8 cellular contexts compared by ENCODE assay signal in the genomic region with DNA sequence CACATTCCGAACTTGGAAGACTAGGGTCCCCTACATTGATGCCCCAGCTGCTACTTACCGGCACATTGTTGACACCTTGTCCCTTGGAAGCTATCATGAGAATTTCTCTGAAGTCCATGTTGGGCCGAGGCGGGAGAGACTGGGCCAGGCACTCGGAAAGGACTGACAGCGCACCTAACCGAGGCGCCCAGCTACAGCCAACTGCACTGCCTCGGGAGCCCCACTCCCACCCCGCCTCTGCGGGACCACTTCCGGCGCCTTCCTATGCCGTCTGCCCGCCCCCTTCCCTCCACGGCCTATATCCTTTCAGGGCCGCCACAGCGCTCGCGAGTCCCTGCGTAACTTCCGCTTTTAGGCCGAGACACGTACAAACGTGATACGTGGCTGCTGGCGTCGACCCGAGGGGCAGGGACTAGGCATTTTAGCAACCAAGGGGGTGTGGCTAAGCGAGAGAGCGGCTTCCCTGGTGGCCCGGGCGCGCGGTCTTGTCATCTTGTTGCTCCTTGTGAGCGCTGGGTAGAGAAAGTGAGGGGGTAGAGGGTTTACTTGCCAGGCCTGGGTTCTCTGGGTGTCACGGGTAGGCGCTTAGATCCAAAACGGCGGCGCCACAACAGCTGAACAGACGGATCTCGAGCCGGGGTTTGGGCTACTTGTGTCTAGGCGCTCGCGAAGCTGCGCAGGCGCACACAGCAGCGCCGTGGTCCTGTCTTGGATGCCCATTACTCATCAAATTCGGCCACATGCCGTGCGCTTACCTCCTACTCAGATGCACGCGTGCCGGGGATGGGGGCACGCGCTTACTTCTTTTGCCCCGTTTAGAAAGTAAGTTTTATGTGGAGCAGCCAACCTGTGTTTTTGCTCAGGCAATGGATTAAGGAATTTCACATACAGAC. TPM values are rescaled to one million over a fixed set of nuclear protein-coding genes. Genes with fewer than 3 reads are reported as not detected.
DNase-seq lines count a peak whose midpoint lies in the region; ATAC-seq, FAIRE-seq and TF ChIP-seq lines count a peak whose summit lies in the region.

TSS of gene SPTY2D1 (minus strand) at position 203 of the 893 bp plus-strand sequence. CDS start at position 118, 85 bp downstream.

- H3K27me3 Mint-ChIP-seq in T-cell (peaks cover 0 to 4% of the 10 kb centered on the region in 2 donors), type B pancreatic cell (peaks cover 19% of the 10 kb centered on the region)

- H3K4me1 Mint-ChIP-seq in T-cell = peaks cover 27 to 35% (median 34%) of the 10 kb centered on the region in 3 donors
- H3K4me1 Mint-ChIP-seq in type B pancreatic cell (ENCODE audit: unreplicated experiment) = peaks cover 10% of the 10 kb centered on the region

- TF ChIP-seq POLR2A in GM12891 (IDR thresholded peaks at IDR 0.05; ENCODE audit: low read depth, low read length) (peak; percentile 95), heart left ventricle (IDR thresholded peaks at IDR 0.05) (peak; percentile 4 to 89)

- peaks cover 0 to 4% (median 0%) of the 10 kb centered on the region in 12 donors for H3K9me3 ChIP-seq in heart left ventricle

- H3K27ac ChIP-seq in adipose tissue (ENCODE audit: low read depth, low read length) = peak within 1 kb of the TSS; percentile 57
- peak within 1 kb of the TSS; percentile 89 to 97 (median 94) for H3K27ac ChIP-seq in heart left ventricle

- peak; percentile 100 for FAIRE-seq in GM12891 (lab: Jason Lieb, UNC)

- TF ChIP-seq CTCF in heart left ventricle (IDR thresholded peaks at IDR 0.05) (peak in 1 of 12 donors; percentile 24), type B pancreatic cell (conservative IDR thresholded peaks at IDR 0.05) (no peak)

- intact Hi-C loops in heart left ventricle (cut with DNase I) = loop anchor here (1.0 to 10.0 kb wide), 17 partner anchors 42 to 320 kb away; partner anchors contain the start of genes UEVLD (in 5 of the 10), GTF2H1 (in 4 of the 10), HPS5 (in 4 of the 10) and TMEM86A (in 3 of the 10)

- POLR2A ChIA-PET in T-cell (lab: Charles Lee) = interaction anchor here (0.5 to 2.8 kb wide), 14 partner anchors 13 to 1843 kb away, joined by 3 to 19 read pairs (median 4); partner anchors contain the start of genes HPS5 (in 1 of the 2), TSG101 (in 1 of the 2) and UEVLD (in 1 of the 2)

- H3K4me3 ChIP-seq in heart left ventricle = peak within 1 kb of the TSS; percentile 72 to 99 (median 93)

- H3K9me3 Mint-ChIP-seq in T-cell (no peaks in the 10 kb centered on the region), type B pancreatic cell (no peaks in the 10 kb centered on the region)

- H3K4me3 Mint-ChIP-seq in T-cell = peak within 1 kb of the TSS; percentile 88 to 97 (median 93)
- peak within 1 kb of the TSS; percentile 99 for H3K4me3 Mint-ChIP-seq in type B pancreatic cell

- peaks cover 0 to 23% (median 15%) of the 10 kb centered on the region in 12 donors for H3K4me1 ChIP-seq in heart left ventricle

- peaks cover 3% of the 10 kb centered on the region for H3K36me3 Mint-ChIP-seq in T-cell
- H3K36me3 Mint-ChIP-seq in type B pancreatic cell = no peaks in the 10 kb centered on the region

- ATAC-seq in HG02840 (IDR thresholded peaks at IDR 0.05; ENCODE audit: low FRiP score, unreplicated experiment) (peak; percentile 96), T-cell (replicated peaks in 1 of 4) (peak; percentile 96 to 99 (median 98)), heart left ventricle (peak; percentile 99 to 100 (median 99))

- H3K36me3 ChIP-seq in heart left ventricle = peaks cover 0 to 6% (median 0%) of the 10 kb centered on the region in 9 donors

- peak; percentile 84 for DNase-seq in GM12891 (ENCODE audit: insufficient read length, low spot score)
- peak; percentile 88 for DNase-seq in NCI-H1436 treated with DMSO at 0.1 percent for 48 hours (lab: John Stamatoyannopoulos, UW)
- peak; percentile 91 to 99 (median 98) for DNase-seq in T-cell
- peak; percentile 99 to 100 (median 99) for DNase-seq in heart left ventricle
- peak; percentile 99 for DNase-seq in pons (ENCODE audit: low spot score)
- DNase-seq in type B pancreatic cell (ENCODE audit: extremely low spot score, unreplicated experiment) = peak; percentile 96

- CTCF ChIA-PET in T-cell (lab: Charles Lee) = interaction anchor here (0.7 to 2.3 kb wide), 8 partner anchors 13 to 108 kb away, joined by 4 to 10 read pairs (median 6); partner anchors contain the start of gene TSG101 (in 1 of the 2)

- peak within 1 kb of the TSS; percentile 99 to 100 for H3K27ac Mint-ChIP-seq in T-cell
- H3K27ac Mint-ChIP-seq in type B pancreatic cell = peak within 1 kb of the TSS; percentile 100

- H3K27me3 ChIP-seq in heart left ventricle = no peaks in the 10 kb centered on the region

- 0 to 1% (median 0%) methylated on average over 60 of the region's 60 CpGs for WGBS in adipose tissue, 3 donors
- 0% methylated on average over 47 to 60 of the region's 60 CpGs for WGBS in heart left ventricle, 4 donors

TF ChIP-seq in GM12891, 5 proteins besides CTCF, POLR2A, EP300 and RAD21:
- peak; percentile 90 for TF ChIP-seq TAF1 (IDR thresholded peaks at IDR 0.05; ENCODE audit: low read depth, low read length)
- peak; percentile 92 for TF ChIP-seq POLR2AphosphoS5 (IDR thresholded peaks at IDR 0.05; ENCODE audit: low read depth, low read length)
- 0 out of 2 replicates have a peak, but pooled peaks have one; percentile 21 for TF ChIP-seq SPI1 (IDR thresholded peaks at IDR 0.05; ENCODE audit: low read depth, low read length)
- no peak for TF ChIP-seq PAX5 (IDR thresholded peaks at IDR 0.05; ENCODE audit: insufficient read depth, low read length, severe bottlenecking)
- peak; percentile 61; the same call in 1 of the 2 replicates for TF ChIP-seq POU2F2 (IDR thresholded peaks at IDR 0.05; ENCODE audit: low read depth, low read length)
TF ChIP-seq in GM12891: peak in this region for 4.

RNA-seq across cellular contexts. Expression of gene SPTY2D1, which starts in this region (rescaled TPM):
- polyA plus RNA-seq in GM12891 (2012; ENCODE audit: low read depth, missing spikeins) = 8.9 TPM
- total RNA-seq in T-cell (10 to 100 TPM; 18.2 to 46.2 (median 22.2) TPM), heart left ventricle (10 to 100 TPM in 6 of 9 donors, 1 to 10 TPM in 3; 8.2 to 13.3 (median 11.4) TPM), type B pancreatic cell (ENCODE audit: low replicate concordance) (20.8 and 31.7 TPM in 2 replicates)
- polyA plus RNA-seq in adipose tissue (10 to 100 TPM in 1 of 3 donors, 1 to 10 TPM in 2; 4.0 to 12.4 (median 7.6) TPM), heart left ventricle (1 to 10 TPM; 1.7 to 9.1 TPM)

Comparison
In these comparisons a context has a peak if more than half of its experiments do, and no peak if none do; other contexts are left out.
1. Peak in every context shown above with its lines: DNase-seq, ATAC-seq, H3K4me3 ChIP-seq and H3K27ac ChIP-seq.